ENCODE assay signal across 28 cellular contexts in the genomic region with DNA sequence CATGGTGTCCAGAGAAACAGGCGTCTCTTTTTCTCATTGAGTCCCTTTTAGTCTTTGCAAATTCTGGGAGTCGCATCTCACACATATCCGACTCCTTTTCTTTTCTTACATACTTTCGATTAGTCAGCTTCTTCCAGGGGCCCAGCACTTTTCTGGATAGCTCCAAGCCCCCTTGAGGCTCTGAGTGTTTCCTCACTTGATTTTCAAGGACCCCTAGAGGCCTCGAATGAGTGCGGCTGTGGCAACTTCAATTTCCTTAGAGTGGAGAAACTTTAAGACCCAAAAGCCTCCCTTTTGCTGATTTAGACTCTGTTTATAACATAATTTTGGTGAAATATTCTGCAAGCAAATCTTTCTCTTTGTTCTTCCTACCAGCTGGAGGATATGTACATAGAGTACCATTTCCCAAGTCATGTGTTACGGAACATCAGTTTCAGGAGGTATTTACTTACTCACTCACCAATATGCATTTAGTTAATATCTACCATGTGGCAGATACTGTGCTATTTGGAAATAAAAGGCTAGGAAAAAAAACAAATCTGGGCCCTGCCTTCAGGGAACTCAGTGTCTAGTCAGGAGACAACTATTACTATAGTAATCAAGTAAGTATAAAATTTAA.
"Had no signal": no experiment of that assay in that cellular context is flagged by ENCODE, and none has a peak within 500 bp of the region (broad histone marks: within the 10 kb centered on the region; RNA-seq: fewer than 3 reads in every experiment).

No MANE protein-coding gene starts in this region.

- ATAC-seq: activated T-cell treated with anti-CD3 and anti-CD28 coated beads, Interleukin-2, amount 50 U/mL, for 72 hours; esophagus mucosa; T-cell had no signal

- H3K36me3 ChIP-seq: ascending aorta, breast epithelium, cardiac muscle cell, colonic mucosa had no signal

- H3K27me3 ChIP-seq: ascending aorta, breast epithelium, cardiac muscle cell, colonic mucosa had no signal

- H3K4me3 ChIP-seq: ascending aorta, breast epithelium, cardiac muscle cell, colonic mucosa had no signal

- H3K4me1 ChIP-seq: ascending aorta, breast epithelium had no signal

- H3K4me3 Mint-ChIP-seq: activated CD4-positive, alpha-beta memory T cell treated with anti-CD3 and anti-CD28 coated beads, Interleukin-2, amount 10 ng/mL, durations not matched to agents 7 days and 5 days; activated CD4-positive, alpha-beta T cell treated with anti-CD3 and anti-CD28 coated beads, Interleukin-2, amount 10 ng/mL, durations not matched to agents 7 days and 5 days; activated naive CD8-positive, alpha-beta T cell; activated T-cell treated with anti-CD3 and anti-CD28 coated beads, Interleukin-2, amount 50 U/mL, for 24 hours; activated T-cell treated with anti-CD3 and anti-CD28 coated beads, Interleukin-2, amount 50 U/mL, for 72 hours; brain; T-cell; T-helper 1 cell treated with Interleukin-12 subunit alpha and Interleukin-12 subunit beta and Interleukin-4 antibody, amounts not matched to agents 30 μg/mL and 1 μg/mL, for 36 hours had no signal

- H3K9me3 ChIP-seq: ascending aorta, breast epithelium, colonic mucosa had no signal

- FAIRE-seq: frontal cortex had no signal

- H3K27ac ChIP-seq: ascending aorta, breast epithelium, cardiac muscle cell, colonic mucosa had no signal

- H3K9me3 Mint-ChIP-seq: activated CD4-positive, alpha-beta memory T cell treated with anti-CD3 and anti-CD28 coated beads, Interleukin-2, amount 10 ng/mL, durations not matched to agents 7 days and 5 days; activated CD4-positive, alpha-beta T cell treated with anti-CD3 and anti-CD28 coated beads, Interleukin-2, amount 10 ng/mL, durations not matched to agents 7 days and 5 days; activated T-cell treated with anti-CD3 and anti-CD28 coated beads, Interleukin-2, amount 50 U/mL, for 24 hours; activated T-cell treated with anti-CD3 and anti-CD28 coated beads, Interleukin-2, amount 50 U/mL, for 72 hours; brain; T-cell; T-helper 1 cell treated with Interleukin-12 subunit alpha and Interleukin-12 subunit beta and Interleukin-4 antibody, amounts not matched to agents 30 μg/mL and 1 μg/mL, for 36 hours had no signal

- DNase-seq: activated CD4-positive, alpha-beta memory T cell treated with anti-CD3 and anti-CD28 coated beads, Interleukin-2, amount 10 ng/mL, durations not matched to agents 7 days and 5 days; activated CD4-positive, alpha-beta T cell treated with anti-CD3 and anti-CD28 coated beads for 1 hour; activated CD4-positive, alpha-beta T cell treated with anti-CD3 and anti-CD28 coated beads for 4 hours; activated CD4-positive, alpha-beta T cell treated with anti-CD3 and anti-CD28 coated beads, Interleukin-2, amount 10 ng/mL, durations not matched to agents 7 days and 5 days; activated CD4-positive, alpha-beta T cell treated with anti-CD3 and anti-CD28 coated beads, Interleukin-2, amount 50 U/mL, for 4 hours; activated CD8-positive, alpha-beta memory T cell treated with anti-CD3 and anti-CD28 coated beads, Interleukin-2, amount 50 U/mL, for 48 hours; activated gamma-delta T cell treated with Interleukin-2 at 50 U/mL for 16 hours; activated naive CD4-positive, alpha-beta T cell treated with anti-CD3 and anti-CD28 coated beads, Interleukin-2, amount 50 U/mL, for 16 hours; activated naive CD4-positive, alpha-beta T cell treated with Interleukin-2 at 50 U/mL for 16 hours; activated T-cell treated with anti-CD3 and anti-CD28 coated beads for 4 hours; activated T-cell treated with anti-CD3 and anti-CD28 coated beads, Interleukin-2, amount 50 U/mL, for 24 hours; activated T-cell treated with anti-CD3 and anti-CD28 coated beads, Interleukin-2, amount 50 U/mL, for 72 hours; central memory CD4-positive, alpha-beta T cell; cerebellar nuclear complex; colonic mucosa; effector CD8-positive, alpha-beta T cell; foreskin fibroblast; head of caudate nucleus; SW 1271; T-cell had no signal

- H3K27ac Mint-ChIP-seq: activated CD4-positive, alpha-beta memory T cell treated with anti-CD3 and anti-CD28 coated beads, Interleukin-2, amount 10 ng/mL, durations not matched to agents 7 days and 5 days; activated CD4-positive, alpha-beta T cell treated with anti-CD3 and anti-CD28 coated beads, Interleukin-2, amount 10 ng/mL, durations not matched to agents 7 days and 5 days; activated naive CD8-positive, alpha-beta T cell; activated T-cell treated with anti-CD3 and anti-CD28 coated beads, Interleukin-2, amount 50 U/mL, for 24 hours; activated T-cell treated with anti-CD3 and anti-CD28 coated beads, Interleukin-2, amount 50 U/mL, for 72 hours; brain; T-cell; T-helper 1 cell treated with Interleukin-12 subunit alpha and Interleukin-12 subunit beta and Interleukin-4 antibody, amounts not matched to agents 30 μg/mL and 1 μg/mL, for 36 hours had no signal

- H3K36me3 Mint-ChIP-seq: activated naive CD8-positive, alpha-beta T cell; brain; T-cell had no signal

- H3K4me1 Mint-ChIP-seq: activated CD4-positive, alpha-beta memory T cell treated with anti-CD3 and anti-CD28 coated beads, Interleukin-2, amount 10 ng/mL, durations not matched to agents 7 days and 5 days; activated CD4-positive, alpha-beta T cell treated with anti-CD3 and anti-CD28 coated beads, Interleukin-2, amount 10 ng/mL, durations not matched to agents 7 days and 5 days; T-cell had no signal
